21 cellular contexts compared by ENCODE assay signal in genomic region chr1:26858160-26858559, GRCh38. TPM values are rescaled to one million over a fixed set of nuclear protein-coding genes. Genes with fewer than 3 reads are reported as not detected.
DNase-seq lines count a peak whose midpoint lies in the region; ATAC-seq and TF ChIP-seq lines count a peak whose summit lies in the region.
"Had no signal": no experiment of that assay in that cellular context is flagged by ENCODE, and none has a peak within 500 bp of the region (broad histone marks: within the 10 kb centered on the region; RNA-seq: fewer than 3 reads in every experiment).

No MANE protein-coding gene starts in this region.

- H3K27ac ChIP-seq in GM23248 (no peak overlapping the region), PC-3 (ENCODE audit: low read length) (peak overlapping the region; percentile 33; the same call in 1 of the 2 replicates), prostate gland (peak overlapping the region; percentile 6 to 85)
- H3K27ac ChIP-seq: body of pancreas, coronary artery, SJCRH30, thyroid gland had no signal

- intact Hi-C loops in PC-3 (cut with micrococcal nuclease): no loop called here
- intact Hi-C loops in prostate gland (cut with DNase I): no loop called here

- H2AFZ ChIP-seq in GM23248: no peak overlapping the region
- no peak overlapping the region for H2AFZ ChIP-seq in PC-3 (ENCODE audit: low read length)

- no peaks in the 10 kb centered on the region; the same call in 1 of the 2 replicates for H3K36me3 ChIP-seq in GM23248 (ENCODE audit: low read depth)
- H3K36me3 ChIP-seq in PC-3 (ENCODE audit: low read depth, low read length): peaks cover 14% of the 10 kb centered on the region
- H3K36me3 ChIP-seq in prostate gland: no peaks in the 10 kb centered on the region

- no peaks in the 10 kb centered on the region for H3K79me2 ChIP-seq in GM23248 (ENCODE audit: insufficient read depth)
- H3K79me2 ChIP-seq in PC-3 (ENCODE audit: low read length): peaks cover 3% of the 10 kb centered on the region

- H3K4me2 ChIP-seq in GM23248 (ENCODE audit: unreplicated experiment) (no peak overlapping the region), PC-3 (ENCODE audit: low read length) (no peak overlapping the region)

- in situ Hi-C loops in GM23248 (cut with MboI): no loop called here

- H3K9me3 ChIP-seq in GM23248 (ENCODE audit: low read depth) (no peaks in the 10 kb centered on the region), PC-3 (ENCODE audit: low read length) (no peaks in the 10 kb centered on the region), prostate gland (no peaks in the 10 kb centered on the region)
- H3K9me3 ChIP-seq: body of pancreas, SJCRH30, thyroid gland had no signal

- H3K27me3 ChIP-seq in GM23248 (replicated peaks; ENCODE audit: insufficient read depth): no peaks in the 10 kb centered on the region
- no peaks in the 10 kb centered on the region for H3K27me3 ChIP-seq in PC-3 (ENCODE audit: low read length)
- no peaks in the 10 kb centered on the region for H3K27me3 ChIP-seq in prostate gland (replicated peaks; ENCODE audit: insufficient read depth)
- H3K27me3 ChIP-seq: body of pancreas, SJCRH30, thyroid gland had no signal

- H3K4me1 ChIP-seq in GM23248 (ENCODE audit: insufficient read depth) (no peaks in the 10 kb centered on the region), PC-3 (ENCODE audit: insufficient read depth, low read length) (peaks cover 67% of the 10 kb centered on the region), prostate gland (replicated peaks) (peaks cover 28% of the 10 kb centered on the region)
- H3K4me1 ChIP-seq: SJCRH30, thyroid gland had no signal

- 91 to 94% methylated on average over 4 of the region's 4 CpGs for WGBS in GM23248 (ENCODE audit: low coverage in 1 of 2, low lambda C conversion rate in 2 of 2, missing lambda C conversion rate in 2 of 2), 2 experiments
- WGBS in prostate gland: 33% methylated on average over 4 of the region's 4 CpGs

- DNase-seq in GM23248 (peak; percentile 20), PC-3 (no peak), prostate gland (ENCODE audit: low spot score) (no peak), NCI-H1694 treated with DMSO at 0.1 percent for 48 hours (lab: John Stamatoyannopoulos, UW) (no peak), A172 (ENCODE audit: low spot score) (no peak)
- DNase-seq: activated CD4-positive, CD25-positive, alpha-beta regulatory T cell treated with anti-CD3 and anti-CD28 coated beads, Interleukin-2, amount 50 U/mL, for 72 hours; activated T-cell treated with anti-CD3 and anti-CD28 coated beads, Interleukin-2, amount 50 U/mL, for 4 hours; body of pancreas; CD4-positive, CD25-positive, alpha-beta regulatory T cell; DMS79; NCI-H1105 treated with DMSO at 0.1 percent for 48 hours; NCI-H69; nucleus accumbens; SJCRH30; stimulated activated CD4-positive, alpha-beta T cell treated with anti-CD3 and anti-CD28 coated beads, Interleukin-15, amount 100 ng/mL, for 24 hours; T-helper 9 cell; thyroid gland had no signal

- no TSS peak for BruUV-seq in PC-3 (replicated peaks; lab: Mats Ljungman, UMichigan)

- H3F3A ChIP-seq in GM23248 (ENCODE audit: insufficient read depth) (peaks cover 5% of the 10 kb centered on the region; the same call in 1 of the 2 replicates), PC-3 (ENCODE audit: low read length, unreplicated experiment) (peaks cover 16% of the 10 kb centered on the region)

- no peak for TF ChIP-seq POLR2A in prostate gland (IDR thresholded peaks at IDR 0.05)

- H4K20me1 ChIP-seq in GM23248 (ENCODE audit: insufficient read depth) (no peaks in the 10 kb centered on the region), PC-3 (ENCODE audit: low read length) (0 out of 2 replicates have a peak, but pooled peaks cover under 1% of the 10 kb centered on the region)

- no peak overlapping the region for H3K9ac ChIP-seq in GM23248
- H3K9ac ChIP-seq in PC-3 (ENCODE audit: low read length): no peak overlapping the region

- no peak for TF ChIP-seq CTCF in PC-3 (conservative IDR thresholded peaks at IDR 0.05; ENCODE audit: low read depth, low read length)
- no peak for TF ChIP-seq CTCF in prostate gland (IDR thresholded peaks at IDR 0.05)

- H3K9me2 ChIP-seq in GM23248 (ENCODE audit: insufficient read depth): no peaks in the 10 kb centered on the region
- H3K9me2 ChIP-seq in PC-3 (replicated peaks; ENCODE audit: low read length): no peaks in the 10 kb centered on the region

- ATAC-seq in PC-3: no peak
- peak; percentile 1 for ATAC-seq in esophagus mucosa
- no peak for ATAC-seq in GM19395 (IDR thresholded peaks at IDR 0.05; ENCODE audit: unreplicated experiment)
- no peak for ATAC-seq in GM18909 (IDR thresholded peaks at IDR 0.05; ENCODE audit: poor library complexity, unreplicated experiment)
- ATAC-seq: activated T-cell treated with anti-CD3 and anti-CD28 coated beads, Interleukin-2, amount 50 U/mL, for 4 hours; body of pancreas had no signal

- POLR2A ChIA-PET in PC-3 (lab: Charles Lee; ENCODE audit: unreplicated experiment): no interaction called here

- CTCF ChIA-PET in PC-3 (lab: Charles Lee): no interaction called here

- H3K4me3 ChIP-seq in GM23248 (no peak overlapping the region), PC-3 (ENCODE audit: low read length) (no peak overlapping the region), prostate gland (no peak overlapping the region)
- H3K4me3 ChIP-seq: body of pancreas, coronary artery, SJCRH30, thyroid gland had no signal

RNA-seq across cellular contexts. Expression of gene SFN, which starts 4.8 kb away (rescaled TPM):
- total RNA-seq in GM23248 (2014; rRNA removed; shearing (Covaris generic)): not detected in 2 replicates
- polyA plus RNA-seq in GM23248 (2016; fragmentation: Nextera tagmentation; extraction: Ambion mirVana): not detected in 2 replicates
- total RNA-seq in PC-3 (2014; rRNA removed) (411 and 577 TPM in 2 replicates), esophagus mucosa (2,315 TPM), prostate gland (10 to 100 TPM; 39.2 to 80.7 TPM)
- 20.6 and 30.1 TPM in 2 replicates for total RNA-seq in A172 (2014; rRNA removed; shearing (Covaris generic))
- polyA plus RNA-seq: CD4-positive, CD25-positive, alpha-beta regulatory T cell had no signal

RNA-seq across cellular contexts. Expression of gene ZDHHC18, which starts 31.7 kb away (rescaled TPM):
- 11.6 and 12.8 TPM in 2 replicates for total RNA-seq in GM23248 (2014; rRNA removed; shearing (Covaris generic))
- 1.3 and 1.9 TPM in 2 replicates for polyA plus RNA-seq in GM23248 (2016; fragmentation: Nextera tagmentation; extraction: Ambion mirVana)
- total RNA-seq in PC-3 (2014; rRNA removed) (18.1 and 26.9 TPM in 2 replicates), esophagus mucosa (19.2 TPM), prostate gland (10 to 100 TPM; 20.0 to 30.7 TPM)
- 15.0 and 32.4 TPM in 2 replicates for total RNA-seq in A172 (2014; rRNA removed; shearing (Covaris generic))

RNA-seq across cellular contexts. Expression of gene GPN2, which starts 31.9 kb away (rescaled TPM):
- total RNA-seq in GM23248 (2014; rRNA removed; shearing (Covaris generic)): 11.9 and 12.1 TPM in 2 replicates
- 26.3 and 27.9 TPM in 2 replicates for polyA plus RNA-seq in GM23248 (2016; fragmentation: Nextera tagmentation; extraction: Ambion mirVana)
- total RNA-seq in PC-3 (2014; rRNA removed) (24.6 and 28.2 TPM in 2 replicates), esophagus mucosa (20.0 TPM), prostate gland (10 to 100 TPM; 15.7 to 26.0 TPM)
- total RNA-seq in A172 (2014; rRNA removed; shearing (Covaris generic)): 6.0 and 6.8 TPM in 2 replicates

RNA-seq across cellular contexts. Expression of gene GPATCH3, which starts 42.1 kb away (rescaled TPM):
- 6.3 and 6.8 TPM in 2 replicates for total RNA-seq in GM23248 (2014; rRNA removed; shearing (Covaris generic))
- polyA plus RNA-seq in GM23248 (2016; fragmentation: Nextera tagmentation; extraction: Ambion mirVana): 9.3 and 10.8 TPM in 2 replicates
- 16.1 and 18.8 TPM in 2 replicates for total RNA-seq in PC-3 (2014; rRNA removed)
- 10.4 TPM for total RNA-seq in esophagus mucosa
- total RNA-seq in prostate gland: 10 to 100 TPM in 1 of 2 donors, 1 to 10 TPM in 1; 9.2 to 28.2 TPM
- total RNA-seq in A172 (2014; rRNA removed; shearing (Covaris generic)): 5.0 and 5.9 TPM in 2 replicates

RNA-seq across cellular contexts. Expression of gene NR0B2, which starts 55.6 kb away (rescaled TPM):
- total RNA-seq in GM23248 (2014; rRNA removed; shearing (Covaris generic)): not detected in 2 replicates
- not detected in 2 replicates for polyA plus RNA-seq in GM23248 (2016; fragmentation: Nextera tagmentation; extraction: Ambion mirVana)
- total RNA-seq in PC-3 (2014; rRNA removed): not detected in 2 replicates
- not detected for total RNA-seq in esophagus mucosa
- total RNA-seq in prostate gland: not detected
- total RNA-seq in A172 (2014; rRNA removed; shearing (Covaris generic)): not detected in 2 replicates
- total RNA-seq: activated T-cell treated with anti-CD3 and anti-CD28 coated beads, Interleukin-2, amount 50 U/mL, for 4 hours; CD4-positive, CD25-positive, alpha-beta regulatory T cell; SJCRH30; thyroid gland had no signal
- polyA plus RNA-seq: CD4-positive, CD25-positive, alpha-beta regulatory T cell had no signal

Comparison
In these comparisons a context has a peak if more than half of its experiments do, and no peak if none do; other contexts are left out.
1. RNA of gene SFN, which starts 4.8 kb away (total RNA-seq): 2,315 TPM in esophagus mucosa (single experiment), 411 to 577 TPM in PC-3, 39.2 to 80.7 TPM in prostate gland and 20.6 to 30.1 TPM in A172; not detected in GM23248; every median in the first group is over 10 times any median in the second.